20 cellular contexts compared by ENCODE assay signal in genomic region chr16:27576729-27577128, GRCh38. TPM values are rescaled to one million over a fixed set of nuclear protein-coding genes. Genes with fewer than 3 reads are reported as not detected.
DNase-seq lines count a peak whose midpoint lies in the region; ATAC-seq, FAIRE-seq and TF ChIP-seq lines count a peak whose summit lies in the region.
"Had no signal": no experiment of that assay in that cellular context is flagged by ENCODE, and none has a peak within 500 bp of the region (broad histone marks: within the 10 kb centered on the region; RNA-seq: fewer than 3 reads in every experiment).

No MANE protein-coding gene starts in this region.

- H3K4me1 ChIP-seq in pancreas, result peaks cover 32 to 43% (median 41%) of the 10 kb centered on the region in 3 donors

- no peaks in the 10 kb centered on the region for H3K27me3 Mint-ChIP-seq in T-helper 2 cell treated with Interferon-gamma antibody and Interleukin-4, amounts not matched to agents 5 μg/mL and 100 μg/mL, for 36 hours (ENCODE audit: low read depth)

- H3K27me3 ChIP-seq in pancreas, result no peaks in the 10 kb centered on the region

- peak overlapping the region; percentile 96 for H3K27ac ChIP-seq in RWPE1
- peak overlapping the region; percentile 26 to 73 (median 64) for H3K27ac ChIP-seq in pancreas

- H3K27ac Mint-ChIP-seq in T-helper 2 cell treated with Interferon-gamma antibody and Interleukin-4, amounts not matched to agents 5 μg/mL and 100 μg/mL, for 36 hours, result no peak overlapping the region
- H3K27ac Mint-ChIP-seq: CD8-positive, alpha-beta T cell; HFFc6 had no signal

- TF ChIP-seq CTCF in RWPE1 (conservative IDR thresholded peaks at IDR 0.05; ENCODE audit: low read depth) (no peak), pancreas (IDR thresholded peaks at IDR 0.05) (no peak), foreskin fibroblast (IDR thresholded peaks at IDR 0.05; ENCODE audit: low read depth, low read length) (no peak), GM13977 (IDR thresholded peaks at IDR 0.05; ENCODE audit: extremely low read depth, insufficient read depth, missing control alignments) (no peak)

- in situ Hi-C loops in GM13977 (cut with MboI; ENCODE audit: low pct_unique_long_range_greater_than_20kb, low sequenced_read_pairs, unreplicated experiment), result no loop called here

- no peak overlapping the region for H3K4me3 Mint-ChIP-seq in T-helper 2 cell treated with Interferon-gamma antibody and Interleukin-4, amounts not matched to agents 5 μg/mL and 100 μg/mL, for 36 hours
- H3K4me3 Mint-ChIP-seq: CD14-positive monocyte; CD8-positive, alpha-beta T cell; HFFc6 had no signal

- POLR2A ChIA-PET in RWPE1 (lab: Yijun Ruan, JAX; ENCODE audit: low non-redundant PET), result no interaction called here

- ATAC-seq in esophagus mucosa (peak; percentile 85), pancreas (peak; percentile 87 to 92 (median 89))
- ATAC-seq: CD8-positive, alpha-beta T cell had no signal

- no peak for FAIRE-seq in pancreas (lab: Jason Lieb, UNC)
- FAIRE-seq: D721Med, G401.6, GM12891, GM19239, HTR-8/SVneo had no signal

- DNase-seq in RWPE1 (ENCODE audit: low spot score), result no peak
- DNase-seq in pancreas, result peak in 5 of 6 donors; percentile 77 to 88 (median 87)
- DNase-seq in T-helper 2 cell treated with Interferon-gamma antibody and Interleukin-4, amounts not matched to agents 5 μg/mL and 100 μg/mL, for 36 hours (ENCODE audit: low spot score), result no peak
- no peak for DNase-seq in foreskin fibroblast
- no peak for DNase-seq in GM13977 (ENCODE audit: low spot score)
- DNase-seq: CD8-positive, alpha-beta T cell; COR-L47; DMS153; DMS79 treated with DMSO at 0.1 percent for 48 hours; EL; GOT3; HCEC 1CT; HFFc6 had no signal

- H3K4me3 ChIP-seq in pancreas (no peak overlapping the region), foreskin fibroblast (ENCODE audit: low read depth in 1 of 2, low read length in 2 of 2) (no peak overlapping the region)

- intact Hi-C loops in pancreas (cut with DNase I), result no loop called here

- no peaks in the 10 kb centered on the region for H3K36me3 ChIP-seq in pancreas

- H3K9me3 Mint-ChIP-seq in T-helper 2 cell treated with Interferon-gamma antibody and Interleukin-4, amounts not matched to agents 5 μg/mL and 100 μg/mL, for 36 hours, result no peaks in the 10 kb centered on the region
- H3K9me3 Mint-ChIP-seq: CD8-positive, alpha-beta T cell; HFFc6 had no signal

- no peaks in the 10 kb centered on the region for H3K9me3 ChIP-seq in pancreas

- H3K36me3 Mint-ChIP-seq in T-helper 2 cell treated with Interferon-gamma antibody and Interleukin-4, amounts not matched to agents 5 μg/mL and 100 μg/mL, for 36 hours (ENCODE audit: low read depth), result peaks cover 3% of the 10 kb centered on the region

- CTCF ChIA-PET in RWPE1 (lab: Yijun Ruan, JAX), result interaction anchor here (0.7 kb wide), 1 partner anchor 515 kb away, joined by 3 read pairs; no protein-coding TSS in a partner anchor

- 38% methylated on average over 5 of the region's 5 CpGs for WGBS in pancreas, 2 donors

- peaks cover 13% of the 10 kb centered on the region for H3K4me1 Mint-ChIP-seq in T-helper 2 cell treated with Interferon-gamma antibody and Interleukin-4, amounts not matched to agents 5 μg/mL and 100 μg/mL, for 36 hours (ENCODE audit: low read depth)

RNA-seq across cellular contexts. Expression of gene KATNIP, which starts 26.8 kb away (rescaled TPM):
- total RNA-seq in esophagus mucosa (21.0 TPM), pancreas (10 to 100 TPM; 14.3 to 26.7 (median 16.1) TPM)
- polyA plus RNA-seq in pancreas, result 10 to 100 TPM; 10.8 to 20.1 TPM

RNA-seq across cellular contexts. Expression of gene GTF3C1, which starts 27.0 kb away (rescaled TPM):
- total RNA-seq in esophagus mucosa (103 TPM), pancreas (10 to 100 TPM; 31.5 to 52.0 (median 40.1) TPM)
- polyA plus RNA-seq in pancreas, result 100 to 1,000 TPM in 1 of 2 donors, 10 to 100 TPM in 1; 98.3 to 113 TPM

Comparison
In these comparisons a context has a peak if more than half of its experiments do, and no peak if none do; other contexts are left out.
1. DNase-seq: peak in pancreas (5 of 6); none in RWPE1 (single experiment), T-helper 2 cell treated with Interferon-gamma antibody and Interleukin-4, amounts not matched to agents 5 μg/mL and 100 μg/mL, for 36 hours (single experiment), foreskin fibroblast (0 of 2) and GM13977 (single experiment).